In the genomic region with DNA sequence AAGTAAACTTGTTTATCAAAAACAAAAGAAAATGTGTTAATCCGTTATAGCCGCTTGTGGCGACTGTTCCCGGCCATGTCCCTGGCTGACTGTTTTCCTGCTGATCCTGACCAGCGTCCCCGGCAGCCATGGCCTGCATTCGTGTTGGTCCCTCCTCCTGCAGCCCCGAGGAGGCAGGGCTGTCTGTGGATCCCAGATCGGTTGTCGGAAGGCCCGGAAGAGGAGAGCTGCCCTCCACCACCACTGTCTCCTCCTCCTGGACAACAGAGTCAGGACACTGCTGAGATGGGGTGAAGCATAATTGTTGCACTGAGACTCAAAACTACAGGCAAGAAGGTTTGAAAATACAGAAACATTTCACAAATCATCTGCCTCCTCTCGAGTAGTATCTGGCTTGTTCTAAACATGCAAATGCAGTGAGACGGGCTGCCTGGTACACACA, we compare ENCODE assay signal across 9 cellular contexts. TPM values are rescaled to one million over a fixed set of nuclear protein-coding genes. Genes with fewer than 3 reads are reported as not detected.
DNase-seq lines count a peak whose midpoint lies in the region; ATAC-seq, FAIRE-seq and TF ChIP-seq lines count a peak whose summit lies in the region.
"Had no signal": no experiment of that assay in that cellular context is flagged by ENCODE, and none has a peak within 500 bp of the region (broad histone marks: within the 10 kb centered on the region; RNA-seq: fewer than 3 reads in every experiment).

No MANE protein-coding gene starts in this region.

- H4K20me1 ChIP-seq in astrocyte (ENCODE audit: insufficient read depth, low read length) = peaks cover 9% of the 10 kb centered on the region

- H3K4me3 Mint-ChIP-seq in astrocyte (ENCODE audit: unreplicated experiment) (peak overlapping the region; percentile 77), T-helper 17 cell (no peak overlapping the region)

- no peak overlapping the region for H3K4me3 ChIP-seq in astrocyte (ENCODE audit: insufficient read depth, low read depth, low read length)
- H3K4me3 ChIP-seq in right cardiac atrium (ENCODE audit: low read length) = no peak overlapping the region
- H3K4me3 ChIP-seq in sigmoid colon = no peak overlapping the region

- FAIRE-seq in astrocyte (lab: Jason Lieb, UNC) = peak; percentile 17
- FAIRE-seq: islet of Langerhans had no signal

- H3K4me1 Mint-ChIP-seq in astrocyte (ENCODE audit: low read depth, unreplicated experiment) = peaks cover 24% of the 10 kb centered on the region
- peaks cover 8% of the 10 kb centered on the region for H3K4me1 Mint-ChIP-seq in T-helper 17 cell

- H3K79me2 ChIP-seq in astrocyte (ENCODE audit: insufficient read depth, low read length) = peaks cover 15% of the 10 kb centered on the region

- intact Hi-C loops in right cardiac atrium (cut with DNase I) = no loop called here
- intact Hi-C loops in sigmoid colon (cut with DNase I) = no loop called here

- H3K27ac ChIP-seq in astrocyte (ENCODE audit: low read depth, low read length) (peak overlapping the region; percentile 96), right cardiac atrium (ENCODE audit: low read length) (peak overlapping the region; percentile 4), sigmoid colon (peak overlapping the region; percentile 86 to 95 (median 94))

- TF ChIP-seq EP300 in sigmoid colon (IDR thresholded peaks at IDR 0.05) = no peak

- H3K9ac ChIP-seq in astrocyte (ENCODE audit: low read length) = peak overlapping the region; percentile 47

- H3K4me1 ChIP-seq in astrocyte (ENCODE audit: insufficient read depth, low read length) (peaks cover 45% of the 10 kb centered on the region), right cardiac atrium (ENCODE audit: control insufficient read depth, insufficient read depth, low read length) (peaks cover 4% of the 10 kb centered on the region), sigmoid colon (peaks cover 0 to 50% (median 39%) of the 10 kb centered on the region in 4 donors)

- ATAC-seq in right cardiac atrium = peak in 1 of 2 donors; percentile 35
- ATAC-seq in HG03378 (IDR thresholded peaks at IDR 0.05; ENCODE audit: unreplicated experiment) = no peak
- no peak for ATAC-seq in GM19467 (IDR thresholded peaks at IDR 0.05; ENCODE audit: unreplicated experiment)
- ATAC-seq in T-helper 17 cell = no peak

- H3K36me3 Mint-ChIP-seq in astrocyte (ENCODE audit: low read depth, unreplicated experiment) (peaks cover 4% of the 10 kb centered on the region), T-helper 17 cell (ENCODE audit: low read depth) (no peaks in the 10 kb centered on the region)

- H3K4me2 ChIP-seq in astrocyte (ENCODE audit: low read length) = peak overlapping the region; percentile 97

- TF ChIP-seq POLR2A in sigmoid colon (IDR thresholded peaks at IDR 0.05) = no peak

- WGBS in right cardiac atrium = 16% methylated on average over 13 of the region's 13 CpGs
- WGBS in sigmoid colon, 2 donors = 28 to 33% methylated on average over 13 of the region's 13 CpGs

- TF ChIP-seq CTCF in astrocyte (IDR thresholded peaks at IDR 0.05; ENCODE audit: insufficient read depth, low read depth, low read length) (no peak), sigmoid colon (IDR thresholded peaks at IDR 0.05) (peak in 1 of 4 experiments; percentile 25)

- peak overlapping the region; percentile 61 for H2AFZ ChIP-seq in astrocyte (ENCODE audit: low read depth, low read length)

- H3K27me3 ChIP-seq in astrocyte (ENCODE audit: insufficient read depth, low read length) = no peaks in the 10 kb centered on the region
- H3K27me3 ChIP-seq in right cardiac atrium (ENCODE audit: control insufficient read depth, insufficient read depth) = no peaks in the 10 kb centered on the region
- no peaks in the 10 kb centered on the region for H3K27me3 ChIP-seq in sigmoid colon

- DNase-seq in ELR (ENCODE audit: low read depth) (peak; percentile 88), astrocyte (ENCODE audit: low read depth) (peak; percentile 78), right cardiac atrium (peak; percentile 72 to 88 (median 81)), sigmoid colon (peak; percentile 90), SW 1271 (lab: John Stamatoyannopoulos, UW) (no peak), T-helper 17 cell (no peak)

- peak overlapping the region; percentile 81 for H3K27ac Mint-ChIP-seq in astrocyte (ENCODE audit: unreplicated experiment)
- H3K27ac Mint-ChIP-seq in T-helper 17 cell = no peak overlapping the region

- no peaks in the 10 kb centered on the region for H3K36me3 ChIP-seq in astrocyte (ENCODE audit: insufficient read depth, low read length)
- no peaks in the 10 kb centered on the region for H3K36me3 ChIP-seq in sigmoid colon

- no peaks in the 10 kb centered on the region for H3K9me3 Mint-ChIP-seq in astrocyte (ENCODE audit: unreplicated experiment)

- peaks cover 3% of the 10 kb centered on the region for H3K9me3 ChIP-seq in astrocyte (ENCODE audit: insufficient read depth, low read depth, low read length)
- H3K9me3 ChIP-seq in right cardiac atrium (ENCODE audit: control insufficient read depth, low read length) = no peaks in the 10 kb centered on the region
- no peaks in the 10 kb centered on the region for H3K9me3 ChIP-seq in sigmoid colon
- no peaks in the 10 kb centered on the region for H3K9me3 ChIP-seq in T-helper 17 cell (ENCODE audit: control insufficient read depth, low read length, poor library complexity, severe bottlenecking)

- H3K27me3 Mint-ChIP-seq in astrocyte (ENCODE audit: low read depth, unreplicated experiment) = no peaks in the 10 kb centered on the region
- no peaks in the 10 kb centered on the region for H3K27me3 Mint-ChIP-seq in T-helper 17 cell

RNA-seq across cellular contexts. Expression of gene MXRA8, which starts 3.6 kb away (rescaled TPM):
- total RNA-seq in astrocyte = 112 and 139 TPM in 2 replicates
- total RNA-seq in right cardiac atrium = 10 to 100 TPM; 21.9 to 38.8 (median 36.3) TPM
- 39.5 TPM for polyA plus RNA-seq in right cardiac atrium
- total RNA-seq in sigmoid colon = 100 to 1,000 TPM in 3 of 4 donors, 10 to 100 TPM in 1; 78.8 to 234 (median 114) TPM
- polyA plus RNA-seq in sigmoid colon = 10 to 100 TPM in 2 of 3 donors, 1 to 10 TPM in 1; 2.8 to 26.2 (median 22.2) TPM
- 1 to 10 TPM in 1 of 2 donors, under 1 TPM in 1; 0.42 to 1.0 TPM for total RNA-seq in T-helper 17 cell

RNA-seq across cellular contexts. Expression of gene DVL1, which starts 12.8 kb away (rescaled TPM):
- total RNA-seq in astrocyte = 54.0 and 55.0 TPM in 2 replicates
- 10 to 100 TPM; 64.4 to 87.4 (median 66.3) TPM for total RNA-seq in right cardiac atrium
- polyA plus RNA-seq in right cardiac atrium = 70.0 TPM
- 10 to 100 TPM; 50.7 to 85.0 (median 61.9) TPM for total RNA-seq in sigmoid colon
- polyA plus RNA-seq in sigmoid colon = 10 to 100 TPM; 25.8 to 59.9 (median 36.3) TPM
- 10 to 100 TPM; 41.0 to 45.8 TPM for total RNA-seq in T-helper 17 cell

RNA-seq across cellular contexts. Expression of gene AURKAIP1, which starts 13.0 kb away (rescaled TPM):
- 135 and 139 TPM in 2 replicates for total RNA-seq in astrocyte
- total RNA-seq in right cardiac atrium = 100 to 1,000 TPM; 175 to 210 (median 188) TPM
- polyA plus RNA-seq in right cardiac atrium = 331 TPM
- total RNA-seq in sigmoid colon = 100 to 1,000 TPM in 3 of 4 donors, 10 to 100 TPM in 1; 89.3 to 143 (median 124) TPM
- polyA plus RNA-seq in sigmoid colon = 100 to 1,000 TPM; 263 to 288 (median 271) TPM
- 10 to 100 TPM; 58.3 to 62.6 TPM for total RNA-seq in T-helper 17 cell

RNA-seq across cellular contexts. Expression of gene TAS1R3, which starts 30.9 kb away (rescaled TPM):
- 0.41 and 0.50 TPM in 2 replicates for total RNA-seq in astrocyte
- under 1 TPM; 0.33 to 0.51 (median 0.38) TPM for total RNA-seq in right cardiac atrium
- 0.66 TPM for polyA plus RNA-seq in right cardiac atrium
- total RNA-seq in sigmoid colon = not detected
- polyA plus RNA-seq in sigmoid colon = under 1 TPM in 2 of 3 donors, not detected in 1; 0.60 to 0.64 TPM
- under 1 TPM; 0.72 to 0.96 TPM for total RNA-seq in T-helper 17 cell

RNA-seq across cellular contexts. Expression of gene CCNL2, which starts 37.1 kb away (rescaled TPM):
- total RNA-seq in astrocyte (194 and 197 TPM in 2 replicates), right cardiac atrium (10 to 100 TPM; 61.2 to 83.1 (median 67.2) TPM), sigmoid colon (100 to 1,000 TPM; 139 to 375 (median 173) TPM), T-helper 17 cell (100 to 1,000 TPM; 231 to 252 TPM)
- polyA plus RNA-seq in right cardiac atrium (81.7 TPM), sigmoid colon (10 to 100 TPM; 15.0 to 99.6 (median 16.2) TPM)

Comparison
In these comparisons a context has a peak if more than half of its experiments do, and no peak if none do; other contexts are left out.
1. DNase-seq: peak in ELR (single experiment), astrocyte (single experiment), right cardiac atrium (3 of 3) and sigmoid colon (single experiment); none in SW 1271 (0 of 2) and T-helper 17 cell (0 of 3).
2. H3K27ac ChIP-seq: peak in every context shown above with its lines; median percentile 96 in astrocyte; 94 in sigmoid colon; 4 in right cardiac atrium.
3. RNA of gene MXRA8, which starts 3.6 kb away (total RNA-seq): 78.8 to 234 TPM in sigmoid colon, 112 to 139 TPM in astrocyte and 21.9 to 38.8 TPM in right cardiac atrium; 0.42 to 1.0 TPM in T-helper 17 cell; every median in the first group is over 10 times any median in the second.